In the genomic region with DNA sequence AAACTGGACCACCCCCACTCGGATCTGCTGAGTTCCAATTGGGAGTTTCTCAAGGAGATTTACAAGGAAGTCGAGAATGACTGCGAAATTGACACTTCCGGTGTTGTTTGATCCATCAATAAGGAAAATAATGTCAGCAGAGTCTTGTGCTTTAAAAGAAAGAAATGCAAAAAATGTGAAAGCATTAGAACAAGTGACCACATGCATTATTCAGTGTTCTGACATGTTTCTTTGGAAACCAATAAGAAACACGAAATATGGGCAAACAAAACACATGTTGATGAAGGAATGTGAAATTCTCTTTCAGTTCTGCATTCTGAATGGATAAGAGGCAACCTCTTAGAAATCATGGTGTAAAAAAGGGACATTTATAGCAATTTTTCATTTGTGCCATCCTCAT, we compare ENCODE assay signal across 19 cellular contexts. TPM values are rescaled to one million over a fixed set of nuclear protein-coding genes. Genes with fewer than 3 reads are reported as not detected.
DNase-seq lines count a peak whose midpoint lies in the region; ATAC-seq and TF ChIP-seq lines count a peak whose summit lies in the region.
"Had no signal": no experiment of that assay in that cellular context is flagged by ENCODE, and none has a peak within 500 bp of the region (broad histone marks: within the 10 kb centered on the region; RNA-seq: fewer than 3 reads in every experiment).

No MANE protein-coding gene starts in this region.

- DNase-seq in AG10803 (ENCODE audit: low read depth) (peak; percentile 71), adipocyte (ENCODE audit: low read depth) (peak; percentile 22), foreskin melanocyte (peak; percentile 46), AML-193 (lab: John Stamatoyannopoulos, UW) (no peak), left ventricle myocardium inferior (no peak), left ventricle myocardium superior (no peak)
- DNase-seq: C1 segment of cervical spinal cord; CD8-positive, alpha-beta T cell; DMS153; GDM1; Karpas-422; NCI-H1694; NCI-H2081 treated with DMSO at 0.1 percent for 48 hours; NCI-H2171 treated with DMSO at 0.1 percent for 48 hours; NCI-H526; Peyer's patch had no signal

- peaks cover 64% of the 10 kb centered on the region for H3K4me1 ChIP-seq in adipocyte (ENCODE audit: control insufficient read depth, insufficient read depth, low read length)
- peaks cover 25% of the 10 kb centered on the region for H3K4me1 ChIP-seq in stomach smooth muscle (ENCODE audit: control insufficient read depth, insufficient read depth, low read length)
- H3K4me1 ChIP-seq in left ventricle myocardium inferior, result peaks cover 6% of the 10 kb centered on the region
- H3K4me1 ChIP-seq: A549, Peyer's patch had no signal

- intact Hi-C loops in left ventricle myocardium inferior (cut with micrococcal nuclease), result no loop called here
- intact Hi-C loops in left ventricle myocardium superior (cut with micrococcal nuclease), result no loop called here

- H3K9ac ChIP-seq in adipocyte (ENCODE audit: low read length), result no peak overlapping the region
- H3K9ac ChIP-seq in stomach smooth muscle (ENCODE audit: low read length in 2 of 2), result no peak overlapping the region

- TF ChIP-seq CTCF in AG10803 (conservative IDR thresholded peaks at IDR 0.05; ENCODE audit: low read length) (no peak), left ventricle myocardium inferior (IDR thresholded peaks at IDR 0.05; ENCODE audit: borderline replicate concordance) (no peak)

- H3K27ac ChIP-seq in stomach smooth muscle (ENCODE audit: low read length) (peak overlapping the region; percentile 24), left ventricle myocardium inferior (replicated peaks) (no peak overlapping the region)
- H3K27ac ChIP-seq: A549, Peyer's patch had no signal

- ATAC-seq in left ventricle myocardium superior, result no peak
- ATAC-seq: A549; CD8-positive, alpha-beta T cell had no signal

- H3K36me3 ChIP-seq in adipocyte (ENCODE audit: control insufficient read depth, insufficient read depth, low read length, severe bottlenecking) (peaks cover 92% of the 10 kb centered on the region), stomach smooth muscle (ENCODE audit: control insufficient read depth in 2 of 2, insufficient read depth in 2 of 2, low read length in 2 of 2) (peaks cover 28 to 47% of the 10 kb centered on the region in 2 donors), left ventricle myocardium inferior (peaks cover 4% of the 10 kb centered on the region)
- H3K36me3 ChIP-seq: Peyer's patch had no signal

- no peaks in the 10 kb centered on the region for H3K27me3 ChIP-seq in adipocyte (replicated peaks; ENCODE audit: control insufficient read depth, insufficient read depth, low read length)
- no peaks in the 10 kb centered on the region for H3K27me3 ChIP-seq in stomach smooth muscle (ENCODE audit: control insufficient read depth in 1 of 2, insufficient read depth in 2 of 2, low read length in 2 of 2)
- peaks cover 8% of the 10 kb centered on the region for H3K27me3 ChIP-seq in left ventricle myocardium inferior (ENCODE audit: low read depth)

- H3K4me3 ChIP-seq in AG10803 (ENCODE audit: low read length) (no peak overlapping the region), adipocyte (ENCODE audit: low read length) (no peak overlapping the region), stomach smooth muscle (ENCODE audit: low read length in 2 of 2) (no peak overlapping the region), left ventricle myocardium inferior (no peak overlapping the region)
- H3K4me3 ChIP-seq: A549, Peyer's patch had no signal

- H3K9me3 ChIP-seq in adipocyte (ENCODE audit: control insufficient read depth, low read length) (no peaks in the 10 kb centered on the region), stomach smooth muscle (ENCODE audit: control insufficient read depth in 2 of 2, low read length in 2 of 2) (no peaks in the 10 kb centered on the region), left ventricle myocardium inferior (replicated peaks) (no peaks in the 10 kb centered on the region)
- H3K9me3 ChIP-seq: Peyer's patch had no signal

RNA-seq across cellular contexts. Expression of gene COL6A3, which starts 25.9 kb away (rescaled TPM):
- total RNA-seq in left ventricle myocardium inferior (57.1 TPM), left ventricle myocardium superior (59.5 TPM)
- total RNA-seq: OCI-LY7 had no signal

Comparison
In these comparisons a context has a peak if more than half of its experiments do, and no peak if none do; other contexts are left out.
1. DNase-seq: peak in AG10803 (single experiment), adipocyte (single experiment) and foreskin melanocyte (single experiment); none in AML-193 (0 of 2), left ventricle myocardium inferior (single experiment) and left ventricle myocardium superior (single experiment).